In genomic region chr6:5215799-5216198, GRCh38 we compare ENCODE assay signal across 28 cellular contexts.
"Had no signal": no experiment of that assay in that cellular context is flagged by ENCODE, and none has a peak within 500 bp of the region (broad histone marks: within the 10 kb centered on the region; RNA-seq: fewer than 3 reads in every experiment).

No MANE protein-coding gene starts in this region.

- H3K4me3 Mint-ChIP-seq: activated naive CD8-positive, alpha-beta T cell; activated T-cell treated with anti-CD3 and anti-CD28 coated beads, Interleukin-2, amount 50 U/mL, for 24 hours; activated T-helper 17 cell treated with anti-CD3 and anti-CD28 coated beads, Interleukin-2, amount 50 U/mL, for 72 hours; nephron; T-helper 1 cell treated with Interleukin-12 subunit alpha and Interleukin-12 subunit beta and Interleukin-4 antibody, amounts not matched to agents 30 μg/mL and 1 μg/mL, for 36 hours had no signal

- DNase-seq: activated CD4-positive, alpha-beta T cell treated with anti-CD3 and anti-CD28 coated beads for 1 hour; activated CD4-positive, alpha-beta T cell treated with anti-CD3 and anti-CD28 coated beads, Interleukin-2, amount 50 U/mL, for 4 hours; activated CD8-positive, alpha-beta memory T cell treated with anti-CD3 and anti-CD28 coated beads for 24 hours; activated CD8-positive, alpha-beta memory T cell treated with anti-CD3 and anti-CD28 coated beads, Interleukin-2, amount 50 U/mL, for 4 hours; activated T-cell treated with anti-CD3 and anti-CD28 coated beads, Interleukin-2, amount 50 U/mL, for 24 hours; adrenal gland; brain microvascular endothelial cell; caudate nucleus; effector CD8-positive, alpha-beta T cell; foreskin keratinocyte; glutamatergic neuron; hippocampal formation; kidney glomerular epithelial cell; left ventricle myocardium inferior; midbrain; pancreas; psoas muscle; right cardiac atrium; stimulated activated CD4-positive, alpha-beta T cell treated with anti-CD3 and anti-CD28 coated beads, Interleukin-12 subunit alpha, Interleukin-12 subunit beta, amount 100 ng/mL, for 4 hours; stimulated activated CD4-positive, alpha-beta T cell treated with anti-CD3 and anti-CD28 coated beads, Interleukin-4, amount 100 ng/mL, for 4 hours; stimulated activated naive CD8-positive, alpha-beta T cell treated with anti-CD3 and anti-CD28 coated beads, Interleukin-15, Interleukin-2, amounts not matched to agents 100 U/mL and 50 U/mL, for 24 hours; T1000; tibial artery had no signal

- H3K27ac ChIP-seq: adrenal gland, brain microvascular endothelial cell, foreskin keratinocyte, left ventricle myocardium inferior, neutrophil, pancreas, psoas muscle, tibial artery had no signal

- ATAC-seq: activated T-helper 17 cell treated with anti-CD3 and anti-CD28 coated beads, Interleukin-2, amount 50 U/mL, for 72 hours; pancreas; psoas muscle; stimulated activated naive CD8-positive, alpha-beta T cell treated with anti-CD3 and anti-CD28 coated beads, Interleukin-15, Interleukin-2, amounts not matched to agents 100 U/mL and 50 U/mL, for 24 hours had no signal

- H3K27ac Mint-ChIP-seq: activated naive CD8-positive, alpha-beta T cell; activated T-cell treated with anti-CD3 and anti-CD28 coated beads, Interleukin-2, amount 50 U/mL, for 24 hours; activated T-helper 17 cell treated with anti-CD3 and anti-CD28 coated beads, Interleukin-2, amount 50 U/mL, for 72 hours; T-helper 1 cell treated with Interleukin-12 subunit alpha and Interleukin-12 subunit beta and Interleukin-4 antibody, amounts not matched to agents 30 μg/mL and 1 μg/mL, for 36 hours had no signal

- H3K27me3 Mint-ChIP-seq: activated naive CD8-positive, alpha-beta T cell; activated T-cell treated with anti-CD3 and anti-CD28 coated beads, Interleukin-2, amount 50 U/mL, for 24 hours; activated T-helper 17 cell treated with anti-CD3 and anti-CD28 coated beads, Interleukin-2, amount 50 U/mL, for 72 hours had no signal

- H3K9me3 Mint-ChIP-seq: activated T-cell treated with anti-CD3 and anti-CD28 coated beads, Interleukin-2, amount 50 U/mL, for 24 hours; activated T-helper 17 cell treated with anti-CD3 and anti-CD28 coated beads, Interleukin-2, amount 50 U/mL, for 72 hours; nephron; T-helper 1 cell treated with Interleukin-12 subunit alpha and Interleukin-12 subunit beta and Interleukin-4 antibody, amounts not matched to agents 30 μg/mL and 1 μg/mL, for 36 hours had no signal

- H3K4me1 Mint-ChIP-seq: activated T-helper 17 cell treated with anti-CD3 and anti-CD28 coated beads, Interleukin-2, amount 50 U/mL, for 72 hours had no signal
